In genomic region chr2:224596289-224596688, GRCh38 we compare ENCODE assay signal across 18 cellular contexts. TPM values are rescaled to one million over a fixed set of nuclear protein-coding genes. Genes with fewer than 3 reads are reported as not detected.
A peak's percentile ranks its signal among the peaks of the same experiment; 100 is the strongest.
DNase-seq lines count a peak whose midpoint lies in the region; ATAC-seq and TF ChIP-seq lines count a peak whose summit lies in the region.
"Had no signal": no experiment of that assay in that cellular context is flagged by ENCODE, and none has a peak within 500 bp of the region (broad histone marks: within the 10 kb centered on the region; RNA-seq: fewer than 3 reads in every experiment).

No MANE protein-coding gene starts in this region.

- POLR2A ChIA-PET in CD4-positive, alpha-beta T cell (lab: Charles Lee), result no interaction called here

- CTCF ChIA-PET in CD4-positive, alpha-beta T cell (lab: Charles Lee), result no interaction called here

- no peaks in the 10 kb centered on the region for H3K4me1 ChIP-seq in mesendoderm (ENCODE audit: control insufficient read depth, low read depth, low read length)
- no peaks in the 10 kb centered on the region for H3K4me1 ChIP-seq in GM23248 (ENCODE audit: insufficient read depth)

- in situ Hi-C loops in GM23248 (cut with MboI), result no loop called here

- no peaks in the 10 kb centered on the region for H3K4me1 Mint-ChIP-seq in CD4-positive, alpha-beta T cell (ENCODE audit: low read depth)

- H3K36me3 ChIP-seq in mesendoderm (ENCODE audit: control insufficient read depth, insufficient read depth, low read length) (no peaks in the 10 kb centered on the region), GM23248 (ENCODE audit: low read depth) (no peaks in the 10 kb centered on the region)

- WGBS in mesendoderm (ENCODE audit: extremely low coverage, insufficient coverage, low lambda C conversion rate), result no CpG with 5 or more reads among the region's 2 CpGs
- WGBS in GM23248 (ENCODE audit: low coverage in 1 of 2, low lambda C conversion rate in 2 of 2, missing lambda C conversion rate in 2 of 2), 2 experiments, result 62 to 69% methylated on average over 2 of the region's 2 CpGs

- H3K27ac Mint-ChIP-seq in CD4-positive, alpha-beta T cell, result no peak overlapping the region
- H3K27ac Mint-ChIP-seq: CD8-positive, alpha-beta T cell; GM23338 had no signal

- no peak overlapping the region for H2AK5ac ChIP-seq in mesendoderm (ENCODE audit: low read length)

- H3K79me2 ChIP-seq in mesendoderm (ENCODE audit: control insufficient read depth, insufficient read depth, low read length) (no peaks in the 10 kb centered on the region), GM23248 (ENCODE audit: insufficient read depth) (no peaks in the 10 kb centered on the region)

- no peaks in the 10 kb centered on the region for H3F3A ChIP-seq in GM23248 (ENCODE audit: insufficient read depth)

- no peak overlapping the region for H4K5ac ChIP-seq in mesendoderm (ENCODE audit: low read length)

- H3K9me3 ChIP-seq in GM23248 (ENCODE audit: low read depth), result no peaks in the 10 kb centered on the region
- H3K9me3 ChIP-seq in CD4-positive, alpha-beta T cell (ENCODE audit: control insufficient read depth, low read length), result no peaks in the 10 kb centered on the region
- H3K9me3 ChIP-seq: SK-N-SH had no signal

- intact Hi-C loops in CD4-positive, alpha-beta T cell (cut with DNase I, micrococcal nuclease), result no loop called here

- no peak overlapping the region for H2BK5ac ChIP-seq in mesendoderm (ENCODE audit: low read length)

- no peaks in the 10 kb centered on the region for H3K27me3 Mint-ChIP-seq in CD4-positive, alpha-beta T cell

- DNase-seq in mesendoderm, result no peak
- no peak for DNase-seq in GM23248
- DNase-seq in NAMALWA (ENCODE audit: low spot score), result no peak
- DNase-seq in CD4-positive, alpha-beta T cell, result no peak
- DNase-seq: CD8-positive, alpha-beta T cell; DND-41; KBM-7; NCI-H1092; NCI-H2107; NCI-H69; Right ventricle myocardium superior; T-helper 1 cell had no signal

- peak; percentile 66 for ATAC-seq in GM18502 (IDR thresholded peaks at IDR 0.05; ENCODE audit: poor library complexity, unreplicated experiment)
- peak; percentile 60 for ATAC-seq in GM21723 (IDR thresholded peaks at IDR 0.05; ENCODE audit: unreplicated experiment)
- peak; percentile 58 for ATAC-seq in HG03442 (IDR thresholded peaks at IDR 0.05; ENCODE audit: unreplicated experiment)
- no peak for ATAC-seq in CD4-positive, alpha-beta T cell (ENCODE audit: poor library complexity)
- ATAC-seq: CD8-positive, alpha-beta T cell; GM23338; Panc1 had no signal

- no peak overlapping the region for H3K9ac ChIP-seq in mesendoderm (ENCODE audit: low read length)
- no peak overlapping the region for H3K9ac ChIP-seq in GM23248
- H3K9ac ChIP-seq: SK-N-SH had no signal

- no peak overlapping the region for H2BK120ac ChIP-seq in mesendoderm (ENCODE audit: low read depth, low read length)

- H3K4me2 ChIP-seq in mesendoderm (ENCODE audit: low read length) (no peak overlapping the region), GM23248 (ENCODE audit: unreplicated experiment) (no peak overlapping the region)
- H3K4me2 ChIP-seq: GM23338, SK-N-SH had no signal

- no peaks in the 10 kb centered on the region for H3K79me1 ChIP-seq in mesendoderm (ENCODE audit: low read length)

- H4K20me1 ChIP-seq in GM23248 (ENCODE audit: insufficient read depth), result no peaks in the 10 kb centered on the region

- H4K8ac ChIP-seq in mesendoderm (ENCODE audit: low read depth, low read length), result peak overlapping the region; percentile 66

- H3K4ac ChIP-seq in mesendoderm (ENCODE audit: low read depth, low read length), result no peak overlapping the region

- no peaks in the 10 kb centered on the region for H3K36me3 Mint-ChIP-seq in CD4-positive, alpha-beta T cell (ENCODE audit: low read depth)
- H3K36me3 Mint-ChIP-seq: CD8-positive, alpha-beta T cell had no signal

- H3K27ac ChIP-seq in mesendoderm (ENCODE audit: low read depth, low read length), result no peak overlapping the region
- no peak overlapping the region for H3K27ac ChIP-seq in GM23248
- no peak overlapping the region for H3K27ac ChIP-seq in CD4-positive, alpha-beta T cell (ENCODE audit: low read depth, low read length)

- H3K56ac ChIP-seq in mesendoderm (ENCODE audit: low read length), result no peak overlapping the region

- H3K9me3 Mint-ChIP-seq in CD4-positive, alpha-beta T cell, result no peaks in the 10 kb centered on the region
- H3K9me3 Mint-ChIP-seq: CD8-positive, alpha-beta T cell; GM23338 had no signal

- no peaks in the 10 kb centered on the region for H3K9me2 ChIP-seq in GM23248 (ENCODE audit: insufficient read depth)
- H3K9me2 ChIP-seq: SK-N-SH had no signal

- H3K18ac ChIP-seq in mesendoderm (ENCODE audit: low read length), result no peak overlapping the region

- no peak overlapping the region for H3K4me3 Mint-ChIP-seq in CD4-positive, alpha-beta T cell
- H3K4me3 Mint-ChIP-seq: CD8-positive, alpha-beta T cell; GM23338 had no signal

- no peak overlapping the region for H2BK15ac ChIP-seq in mesendoderm (replicated peaks; ENCODE audit: low read depth)

- no peak overlapping the region for H3K23ac ChIP-seq in mesendoderm (ENCODE audit: low read length)

- H3K27me3 ChIP-seq in mesendoderm (ENCODE audit: insufficient read depth, low read length, poor library complexity) (no peaks in the 10 kb centered on the region), GM23248 (replicated peaks; ENCODE audit: insufficient read depth) (no peaks in the 10 kb centered on the region)
- H3K27me3 ChIP-seq in CD4-positive, alpha-beta T cell (ENCODE audit: control insufficient read depth, insufficient read depth, low read length), result no peaks in the 10 kb centered on the region

- H3K4me3 ChIP-seq in mesendoderm (ENCODE audit: low read length), result no peak overlapping the region
- H3K4me3 ChIP-seq in GM23248, result no peak overlapping the region
- H3K4me3 ChIP-seq: GM23338 had no signal

- TF ChIP-seq CTCF in CD4-positive, alpha-beta T cell (IDR thresholded peaks at IDR 0.05), result no peak

- no peak overlapping the region for H2AFZ ChIP-seq in GM23248
- H2AFZ ChIP-seq: GM23338 had no signal

RNA-seq across cellular contexts. Expression of gene CUL3, which starts 11.1 kb away (rescaled TPM):
- polyA plus RNA-seq in mesendoderm (2013, experiment 1 of 2), result 101 TPM
- polyA plus RNA-seq in mesendoderm (2013, experiment 2 of 2), result 102 TPM
- 34.0 and 47.8 TPM in 2 replicates for total RNA-seq in GM23248 (2014; rRNA removed; shearing (Covaris generic))
- polyA plus RNA-seq in GM23248 (2016; fragmentation: Nextera tagmentation; extraction: Ambion mirVana), result 22.5 and 24.7 TPM in 2 replicates
- 100 to 1,000 TPM; 115 TPM for total RNA-seq in CD4-positive, alpha-beta T cell
